Comparison of ENCODE assay signal across 37 cellular contexts in genomic region chr12:44462729-44463128, GRCh38.
"Had no signal": no experiment of that assay in that cellular context is flagged by ENCODE, and none has a peak within 500 bp of the region (broad histone marks: within the 10 kb centered on the region; RNA-seq: fewer than 3 reads in every experiment).

No MANE protein-coding gene starts in this region.

- H3K27me3 Mint-ChIP-seq: activated naive CD4-positive, alpha-beta T cell treated with anti-CD3 and anti-CD28 coated beads, Interleukin-2, amount 50 U/mL, for 24 hours; activated naive CD8-positive, alpha-beta T cell; activated naive CD8-positive, alpha-beta T cell treated with anti-CD3 and anti-CD28 coated beads for 36 hours; activated naive CD8-positive, alpha-beta T cell treated with anti-CD3 and anti-CD28 coated beads, Interleukin-2, amount 10 ng/mL, durations not matched to agents 7 days and 5 days; activated naive CD8-positive, alpha-beta T cell treated with anti-CD3 and anti-CD28 coated beads, Interleukin-2, amount 50 U/mL, for 24 hours; activated T-cell treated with anti-CD3 and anti-CD28 coated beads, Interleukin-2, amount 50 U/mL, for 24 hours; activated T-helper 17 cell treated with anti-CD3 and anti-CD28 coated beads, Interleukin-2, amount 50 U/mL, for 72 hours; central memory CD8-positive, alpha-beta T cell had no signal

- H3K4me1 Mint-ChIP-seq: activated naive CD4-positive, alpha-beta T cell treated with anti-CD3 and anti-CD28 coated beads, Interleukin-2, amount 50 U/mL, for 24 hours; activated naive CD8-positive, alpha-beta T cell treated with anti-CD3 and anti-CD28 coated beads for 36 hours; activated naive CD8-positive, alpha-beta T cell treated with anti-CD3 and anti-CD28 coated beads, Interleukin-2, amount 10 ng/mL, durations not matched to agents 7 days and 5 days; activated naive CD8-positive, alpha-beta T cell treated with anti-CD3 and anti-CD28 coated beads, Interleukin-2, amount 50 U/mL, for 24 hours; activated T-helper 17 cell treated with anti-CD3 and anti-CD28 coated beads, Interleukin-2, amount 50 U/mL, for 72 hours; brain; central memory CD8-positive, alpha-beta T cell had no signal

- H3K4me3 ChIP-seq: adrenal gland, ascending aorta, body of pancreas, breast epithelium, cardiac muscle cell had no signal

- H3K36me3 ChIP-seq: adrenal gland, ascending aorta, brain microvascular endothelial cell, breast epithelium, cardiac muscle cell had no signal

- DNase-seq: activated effector memory CD4-positive, alpha-beta T cell treated with anti-CD3 and anti-CD28 coated beads, Interleukin-2, amount 50 U/mL, for 16 hours; activated effector memory CD4-positive, alpha-beta T cell treated with Interleukin-2 at 50 U/mL for 16 hours; activated gamma-delta T cell; activated gamma-delta T cell treated with Interleukin-2 at 50 U/mL for 16 hours; activated naive CD4-positive, alpha-beta T cell; activated naive CD4-positive, alpha-beta T cell treated with anti-CD3 and anti-CD28 coated beads for 36 hours; activated naive CD4-positive, alpha-beta T cell treated with anti-CD3 and anti-CD28 coated beads, Interleukin-2, amount 50 U/mL, for 16 hours; activated naive CD4-positive, alpha-beta T cell treated with Interleukin-2 at 50 U/mL for 16 hours; activated naive CD8-positive, alpha-beta T cell treated with anti-CD3 and anti-CD28 coated beads for 36 hours; activated naive CD8-positive, alpha-beta T cell treated with anti-CD3 and anti-CD28 coated beads, Interleukin-2, amount 10 ng/mL, durations not matched to agents 7 days and 5 days; activated naive CD8-positive, alpha-beta T cell treated with anti-CD3 and anti-CD28 coated beads, Interleukin-2, amount 50 U/mL, for 24 hours; activated T-cell treated with anti-CD3 and anti-CD28 coated beads, Interleukin-2, amount 50 U/mL, for 1 hour; activated T-cell treated with anti-CD3 and anti-CD28 coated beads, Interleukin-2, amount 50 U/mL, for 24 hours; activated T-cell treated with anti-CD3 and anti-CD28 coated beads, Interleukin-2, amount 50 U/mL, for 4 hours; activated T-cell treated with anti-CD3 and anti-CD28 coated beads, Interleukin-2, amount 50 U/mL, for 48 hours; activated T-cell treated with anti-CD3 and anti-CD28 coated beads, Interleukin-2, amount 50 U/mL, for 72 hours; adrenal gland; amniotic stem cell; amygdala; anterior cingulate cortex; aorta; body of pancreas; brain microvascular endothelial cell; caudate nucleus; central memory CD4-positive, alpha-beta T cell; cerebellar nuclear complex had no signal

- H3K4me1 ChIP-seq: adrenal gland, ascending aorta, body of pancreas, breast epithelium had no signal

- H3K36me3 Mint-ChIP-seq: activated naive CD4-positive, alpha-beta T cell treated with anti-CD3 and anti-CD28 coated beads, Interleukin-2, amount 50 U/mL, for 24 hours; activated naive CD8-positive, alpha-beta T cell; activated naive CD8-positive, alpha-beta T cell treated with anti-CD3 and anti-CD28 coated beads for 36 hours; activated naive CD8-positive, alpha-beta T cell treated with anti-CD3 and anti-CD28 coated beads, Interleukin-2, amount 10 ng/mL, durations not matched to agents 7 days and 5 days; brain had no signal

- H3K4me3 Mint-ChIP-seq: activated naive CD4-positive, alpha-beta T cell treated with anti-CD3 and anti-CD28 coated beads for 36 hours; activated naive CD4-positive, alpha-beta T cell treated with anti-CD3 and anti-CD28 coated beads, Interleukin-2, amount 50 U/mL, for 24 hours; activated naive CD8-positive, alpha-beta T cell; activated naive CD8-positive, alpha-beta T cell treated with anti-CD3 and anti-CD28 coated beads for 36 hours; activated naive CD8-positive, alpha-beta T cell treated with anti-CD3 and anti-CD28 coated beads, Interleukin-2, amount 10 ng/mL, durations not matched to agents 7 days and 5 days; activated naive CD8-positive, alpha-beta T cell treated with anti-CD3 and anti-CD28 coated beads, Interleukin-2, amount 50 U/mL, for 24 hours; activated T-cell treated with anti-CD3 and anti-CD28 coated beads, Interleukin-2, amount 50 U/mL, for 24 hours; activated T-cell treated with anti-CD3 and anti-CD28 coated beads, Interleukin-2, amount 50 U/mL, for 4 hours; activated T-cell treated with anti-CD3 and anti-CD28 coated beads, Interleukin-2, amount 50 U/mL, for 72 hours; activated T-helper 1 cell treated with anti-CD3 and anti-CD28 coated beads, Interleukin-12 subunit alpha, Interleukin-12 subunit beta, Interleukin-2, Interleukin-4 antibody, amounts not matched to agents 30 ng/mL and 10 ng/mL and 1 ng/mL, durations not matched to agents 14 hours and 24 hours and 36 hours; activated T-helper 17 cell treated with anti-CD3 and anti-CD28 coated beads, Interleukin-2, amount 50 U/mL, for 72 hours; brain; central memory CD8-positive, alpha-beta T cell had no signal

- H3K9me3 ChIP-seq: adrenal gland, ascending aorta, body of pancreas, breast epithelium had no signal

- ATAC-seq: activated naive CD4-positive, alpha-beta T cell treated with anti-CD3 and anti-CD28 coated beads, Interleukin-2, amount 50 U/mL, for 72 hours; activated naive CD8-positive, alpha-beta T cell treated with anti-CD3 and anti-CD28 coated beads, Interleukin-2, amount 50 U/mL, for 24 hours; activated T-cell treated with anti-CD3 and anti-CD28 coated beads, Interleukin-2, amount 50 U/mL, for 4 hours; activated T-cell treated with anti-CD3 and anti-CD28 coated beads, Interleukin-2, amount 50 U/mL, for 72 hours; activated T-helper 17 cell treated with anti-CD3 and anti-CD28 coated beads, Interleukin-2, amount 50 U/mL, for 72 hours; body of pancreas had no signal

- H3K27ac Mint-ChIP-seq: activated naive CD4-positive, alpha-beta T cell treated with anti-CD3 and anti-CD28 coated beads for 36 hours; activated naive CD4-positive, alpha-beta T cell treated with anti-CD3 and anti-CD28 coated beads, Interleukin-2, amount 50 U/mL, for 24 hours; activated naive CD4-positive, alpha-beta T cell treated with anti-CD3 and anti-CD28 coated beads, Interleukin-2, amount 50 U/mL, for 72 hours; activated naive CD8-positive, alpha-beta T cell; activated naive CD8-positive, alpha-beta T cell treated with anti-CD3 and anti-CD28 coated beads for 36 hours; activated naive CD8-positive, alpha-beta T cell treated with anti-CD3 and anti-CD28 coated beads, Interleukin-2, amount 10 ng/mL, durations not matched to agents 7 days and 5 days; activated naive CD8-positive, alpha-beta T cell treated with anti-CD3 and anti-CD28 coated beads, Interleukin-2, amount 50 U/mL, for 24 hours; activated T-cell treated with anti-CD3 and anti-CD28 coated beads, Interleukin-2, amount 50 U/mL, for 24 hours; activated T-cell treated with anti-CD3 and anti-CD28 coated beads, Interleukin-2, amount 50 U/mL, for 72 hours; activated T-helper 1 cell treated with anti-CD3 and anti-CD28 coated beads, Interleukin-12 subunit alpha, Interleukin-12 subunit beta, Interleukin-2, Interleukin-4 antibody, amounts not matched to agents 30 ng/mL and 10 ng/mL and 1 ng/mL, durations not matched to agents 14 hours and 24 hours and 36 hours; activated T-helper 17 cell treated with anti-CD3 and anti-CD28 coated beads, Interleukin-2, amount 50 U/mL, for 72 hours; activated T-helper 2 cell treated with anti-CD3 and anti-CD28 coated beads, Interferon-gamma antibody, Interleukin-2, Interleukin-4, amounts not matched to agents 10 μg/mL and 5 μg/mL and 100 μg/mL, durations not matched to agents 14 hours and 24 hours and 36 hours; brain had no signal

- H3K27ac ChIP-seq: adrenal gland, ascending aorta, body of pancreas, brain microvascular endothelial cell, breast epithelium, cardiac muscle cell had no signal

- H3K27me3 ChIP-seq: adrenal gland, ascending aorta, body of pancreas, brain microvascular endothelial cell, breast epithelium, cardiac muscle cell had no signal

- H3K9me3 Mint-ChIP-seq: activated T-helper 1 cell treated with anti-CD3 and anti-CD28 coated beads, Interleukin-12 subunit alpha, Interleukin-12 subunit beta, Interleukin-2, Interleukin-4 antibody, amounts not matched to agents 30 ng/mL and 10 ng/mL and 1 ng/mL, durations not matched to agents 14 hours and 24 hours and 36 hours; activated T-helper 2 cell treated with anti-CD3 and anti-CD28 coated beads, Interferon-gamma antibody, Interleukin-2, Interleukin-4, amounts not matched to agents 10 μg/mL and 5 μg/mL and 100 μg/mL, durations not matched to agents 14 hours and 24 hours and 36 hours; central memory CD8-positive, alpha-beta T cell had no signal
